ENCODE assay signal across 8 cellular contexts in the genomic region with DNA sequence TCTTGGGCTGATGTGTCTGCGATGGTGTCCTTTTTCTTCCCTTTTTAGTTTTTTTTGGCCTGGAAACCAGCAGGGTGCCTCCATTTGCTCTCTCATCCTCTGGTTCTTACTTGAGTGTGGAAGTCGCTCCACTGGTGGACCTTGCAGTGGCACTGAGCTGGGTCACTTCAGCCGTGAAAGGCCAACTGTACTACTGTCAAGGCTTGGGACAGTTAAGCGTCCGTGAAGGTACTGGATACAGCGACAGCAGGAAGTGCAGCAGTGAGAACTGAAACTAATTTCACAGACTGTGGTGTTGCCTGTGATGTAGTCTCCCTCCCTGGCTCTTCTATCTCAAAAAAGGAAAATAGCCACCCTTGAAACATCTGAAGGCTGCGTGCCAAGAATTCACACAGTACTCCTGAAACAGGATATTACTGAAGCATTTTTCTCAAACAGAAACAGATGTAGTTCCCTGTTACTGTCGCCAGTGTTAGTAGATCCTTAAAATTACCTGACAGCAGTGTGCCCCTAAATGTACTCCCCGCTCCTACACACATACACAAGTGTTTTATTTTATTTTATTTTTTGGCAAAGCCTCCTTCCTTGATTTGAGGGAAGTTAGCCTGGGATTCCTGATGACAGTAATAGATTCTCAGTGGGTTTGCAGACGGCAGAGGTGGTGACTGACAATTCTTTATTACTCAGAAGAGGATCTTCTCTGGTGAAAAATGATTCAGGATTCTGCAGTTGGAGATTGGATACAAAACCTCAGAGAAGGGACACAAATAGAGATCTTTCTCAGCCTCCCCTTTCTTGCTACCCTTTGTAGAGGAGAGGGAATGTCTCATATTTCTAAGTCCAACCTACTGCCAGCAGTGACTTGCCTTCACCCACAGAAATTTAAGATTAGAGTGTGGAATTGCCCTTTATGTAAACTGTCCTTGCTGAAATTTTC. TPM values are rescaled to one million over a fixed set of nuclear protein-coding genes. Genes with fewer than 3 reads are reported as not detected.
A peak's percentile ranks its signal among the peaks of the same experiment; 100 is the strongest.
DNase-seq lines count a peak whose midpoint lies in the region; ATAC-seq and TF ChIP-seq lines count a peak whose summit lies in the region.

No MANE protein-coding gene starts in this region.

- TF ChIP-seq CTCF in HL-60 (IDR thresholded peaks at IDR 0.05; ENCODE audit: insufficient read depth, low read length): no peak

- H3K4me3 ChIP-seq in HL-60 (replicated peaks; ENCODE audit: insufficient read depth, low read length): no peak overlapping the region

- ATAC-seq in GM19467 (IDR thresholded peaks at IDR 0.05; ENCODE audit: unreplicated experiment): peak; percentile 44

- DNase-seq in EH (ENCODE audit: low read depth) (peak; percentile 91), HL-60 (ENCODE audit: low read depth in 1 of 2, low spot score in 1 of 2) (peak in 1 of 2 experiments; percentile 53), SKM-1 (lab: John Stamatoyannopoulos, UW; ENCODE audit: unreplicated experiment) (peak; percentile 24), dedifferentiated amniotic fluid mesenchymal stem cell (ENCODE audit: extremely low spot score) (peak; percentile 53), middle frontal gyrus (ENCODE audit: extremely low spot score, low spot score) (peak; percentile 54), ureter (ENCODE audit: low spot score) (peak; percentile 72), NCI-H1930 (lab: John Stamatoyannopoulos, UW) (no peak)

- peak overlapping the region; percentile 70 for H3K27ac ChIP-seq in HL-60 (replicated peaks)

- no peaks in the 10 kb centered on the region for H3K27me3 ChIP-seq in HL-60 (ENCODE audit: insufficient read depth, poor library complexity, severe bottlenecking)

RNA-seq across cellular contexts. Expression of gene SUSD6, which starts 4.3 kb away (rescaled TPM):
- 41.6 TPM for total RNA-seq in ureter

RNA-seq across cellular contexts. Expression of gene CCDC177, which starts 41.1 kb away (rescaled TPM):
- total RNA-seq in ureter: not detected

Comparison
In these comparisons a context has a peak if more than half of its experiments do, and no peak if none do; other contexts are left out.
1. DNase-seq: peak in EH (single experiment), SKM-1 (single experiment), dedifferentiated amniotic fluid mesenchymal stem cell (single experiment), middle frontal gyrus (single experiment) and ureter (single experiment); none in NCI-H1930 (0 of 2).